Comparison of ENCODE assay signal across 7 cellular contexts in the genomic region with DNA sequence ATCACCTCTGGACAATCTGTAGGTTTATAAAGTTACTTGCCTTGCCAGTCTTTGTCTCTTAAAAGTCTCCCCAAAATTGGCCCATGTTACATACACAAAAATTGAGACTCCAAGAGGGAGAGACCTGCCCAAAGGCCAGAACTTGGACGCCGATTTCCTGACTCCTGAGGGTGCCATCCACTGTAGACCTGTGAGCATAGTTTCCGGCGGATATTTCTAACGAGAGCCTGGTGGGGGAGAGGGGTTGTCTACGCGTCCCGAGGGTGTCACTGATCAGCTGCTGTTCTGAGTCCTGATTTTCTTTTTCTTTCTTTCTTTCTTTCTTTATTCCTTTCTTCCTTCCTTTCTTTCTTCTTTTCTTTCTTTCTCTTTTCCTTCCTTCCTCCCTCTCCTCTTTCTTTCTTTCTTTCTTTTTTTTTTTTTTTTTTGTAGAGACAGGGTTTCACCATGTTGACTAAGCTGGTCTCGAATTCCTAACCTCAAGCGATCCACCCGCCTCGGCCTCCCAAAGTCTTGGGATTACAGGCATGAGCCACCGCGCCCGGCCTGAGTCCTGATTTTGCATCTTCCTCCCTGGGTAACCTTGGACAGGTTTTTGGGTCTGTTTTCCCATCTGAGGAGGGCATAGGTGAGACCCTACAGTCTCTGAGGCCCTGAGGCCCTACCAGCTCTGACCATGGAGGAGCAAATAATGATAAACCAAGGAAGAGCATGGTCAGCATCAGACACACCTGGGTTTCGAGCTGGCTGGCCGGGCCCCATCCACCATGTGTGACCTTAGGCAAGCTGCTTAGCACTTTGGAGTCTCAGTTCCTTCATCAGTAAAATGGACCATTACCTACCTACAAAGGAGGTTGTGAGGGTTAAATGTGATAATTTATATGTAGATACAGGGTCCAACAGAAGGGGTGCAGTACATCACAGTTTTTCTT. TPM values are rescaled to one million over a fixed set of nuclear protein-coding genes. Genes with fewer than 3 reads are reported as not detected.
A peak's percentile ranks its signal among the peaks of the same experiment; 100 is the strongest.
DNase-seq lines count a peak whose midpoint lies in the region; ATAC-seq and TF ChIP-seq lines count a peak whose summit lies in the region.

No MANE protein-coding gene starts in this region.

- H3K9me3 ChIP-seq in HAP-1 = no peaks in the 10 kb centered on the region
- H3K9me3 ChIP-seq in PC-9 (ENCODE audit: insufficient read depth, low read depth) = no peaks in the 10 kb centered on the region

- peaks cover 37% of the 10 kb centered on the region for H3K79me2 ChIP-seq in PC-9 (ENCODE audit: low read depth)

- H3K9me3 Mint-ChIP-seq in glutamatergic neuron (ENCODE audit: unreplicated experiment) = peaks cover 1% of the 10 kb centered on the region

- peak overlapping the region; percentile 76 for H3K4me3 Mint-ChIP-seq in glutamatergic neuron (ENCODE audit: unreplicated experiment)

- H3K36me3 Mint-ChIP-seq in glutamatergic neuron (ENCODE audit: unreplicated experiment) = no peaks in the 10 kb centered on the region

- H3K4me1 ChIP-seq in HAP-1 = peaks cover 5% of the 10 kb centered on the region
- peaks cover 10% of the 10 kb centered on the region for H3K4me1 ChIP-seq in PC-9 (replicated peaks; ENCODE audit: insufficient read depth)
- peaks cover 6% of the 10 kb centered on the region for H3K4me1 ChIP-seq in rectal smooth muscle tissue (ENCODE audit: control insufficient read depth, insufficient read depth, low read length)

- intact Hi-C loops in PC-9 (cut with micrococcal nuclease; ENCODE audit: unreplicated experiment) = loop anchor here (5.0 to 10.0 kb wide), 2 partner anchors 45 to 298 kb away; a partner anchor contains a TSS

- TF ChIP-seq CTCF in PC-9 (conservative IDR thresholded peaks at IDR 0.05) (no peak), glutamatergic neuron (IDR thresholded peaks at IDR 0.05; ENCODE audit: partially characterized antibody, unreplicated experiment) (no peak)

- POLR2A ChIA-PET in PC-9 (lab: Charles Lee; ENCODE audit: unreplicated experiment) = interaction anchor here (0.6 to 1.2 kb wide), 6 partner anchors 92 to 523 kb away, joined by 3 to 6 read pairs (median 4); a partner anchor contains a TSS

- H3K27me3 ChIP-seq in HAP-1 (ENCODE audit: low read depth) (no peaks in the 10 kb centered on the region), PC-9 (ENCODE audit: insufficient read depth, low read depth) (no peaks in the 10 kb centered on the region), rectal smooth muscle tissue (ENCODE audit: control insufficient read depth, insufficient read depth, low read length) (no peaks in the 10 kb centered on the region)

- peaks cover 9% of the 10 kb centered on the region for H3K4me1 Mint-ChIP-seq in glutamatergic neuron (ENCODE audit: low read depth, unreplicated experiment)

- H3K4me2 ChIP-seq in PC-9 = peak overlapping the region; percentile 77

- H3F3A ChIP-seq in PC-9 (ENCODE audit: insufficient read depth, low read depth) = peaks cover 7% of the 10 kb centered on the region; the same call in 1 of the 2 replicates

- DNase-seq in HAP-1 (ENCODE audit: low spot score in 2 of 2) (no peak), PC-9 (no peak), glutamatergic neuron (no peak)

- H3K27ac ChIP-seq in PC-9 (no peak overlapping the region), rectal smooth muscle tissue (ENCODE audit: low read depth, low read length) (no peak overlapping the region)

- in situ Hi-C loops in HAP-1 (cut with MboI; ENCODE audit: low sequenced_read_pairs) = no loop called here

- H3K27me3 Mint-ChIP-seq in glutamatergic neuron (ENCODE audit: unreplicated experiment) = peaks cover 5% of the 10 kb centered on the region

- H3K36me3 ChIP-seq in HAP-1 (replicated peaks) (peaks cover 24% of the 10 kb centered on the region), PC-9 (ENCODE audit: low read depth) (no peaks in the 10 kb centered on the region), rectal smooth muscle tissue (ENCODE audit: control insufficient read depth, insufficient read depth, low read length) (peaks cover 5% of the 10 kb centered on the region)

- TSS peak; percentile 61 for BruUV-seq in PC-9 (replicated peaks; lab: Mats Ljungman, UMichigan)

- no peaks in the 10 kb centered on the region for H3K9me2 ChIP-seq in PC-9 (ENCODE audit: insufficient read depth)

- H3K9ac ChIP-seq in rectal smooth muscle tissue (ENCODE audit: low read length) = no peak overlapping the region

- CTCF ChIA-PET in PC-9 (lab: Charles Lee) = interaction anchor here (0.6 to 1.2 kb wide), 11 partner anchors 8 to 199 kb away, joined by 3 to 18 read pairs (median 4); a partner anchor contains a TSS

- H2AFZ ChIP-seq in PC-9 = no peak overlapping the region

- ATAC-seq in GM19035 (IDR thresholded peaks at IDR 0.05; ENCODE audit: unreplicated experiment) = no peak
- no peak for ATAC-seq in GM21381 (IDR thresholded peaks at IDR 0.05; ENCODE audit: unreplicated experiment)
- no peak for ATAC-seq in GM18517 (IDR thresholded peaks at IDR 0.05; ENCODE audit: unreplicated experiment)

- H4K20me1 ChIP-seq in PC-9 (ENCODE audit: insufficient read depth) = peaks cover 18% of the 10 kb centered on the region; the same call in 1 of the 2 replicates

- H3K4me3 ChIP-seq in HAP-1 = peak overlapping the region; percentile 99
- H3K4me3 ChIP-seq in PC-9 = peak overlapping the region; percentile 40; the same call in 1 of the 2 replicates
- peak overlapping the region; percentile 35 for H3K4me3 ChIP-seq in rectal smooth muscle tissue (ENCODE audit: low read length)

- H3K27ac Mint-ChIP-seq in glutamatergic neuron (ENCODE audit: unreplicated experiment) = peak overlapping the region; percentile 57

RNA-seq across cellular contexts. Expression of a gene that starts 1.0 kb away (rescaled TPM):
- total RNA-seq in PC-9 (2021) = 48.2 and 58.5 TPM in 2 replicates
- total RNA-seq in glutamatergic neuron (ENCODE audit: unreplicated experiment) = 133 TPM

RNA-seq across cellular contexts. Expression of a gene that starts 45.8 kb away (rescaled TPM):
- total RNA-seq in PC-9 (2021) = 16.3 and 19.5 TPM in 2 replicates
- total RNA-seq in glutamatergic neuron (ENCODE audit: unreplicated experiment) = 41.3 TPM

RNA-seq across cellular contexts. Expression of a gene that starts 46.0 kb away (rescaled TPM):
- total RNA-seq in PC-9 (2021) = 48.7 and 52.8 TPM in 2 replicates
- total RNA-seq in glutamatergic neuron (ENCODE audit: unreplicated experiment) = 19.2 TPM

Comparison
In these comparisons a context has a peak if more than half of its experiments do, and no peak if none do; other contexts are left out.
1. H3K4me3 ChIP-seq: peak in every context shown above with its lines; median percentile 99 in HAP-1; 40 in PC-9; 35 in rectal smooth muscle tissue.